In the genomic region with DNA sequence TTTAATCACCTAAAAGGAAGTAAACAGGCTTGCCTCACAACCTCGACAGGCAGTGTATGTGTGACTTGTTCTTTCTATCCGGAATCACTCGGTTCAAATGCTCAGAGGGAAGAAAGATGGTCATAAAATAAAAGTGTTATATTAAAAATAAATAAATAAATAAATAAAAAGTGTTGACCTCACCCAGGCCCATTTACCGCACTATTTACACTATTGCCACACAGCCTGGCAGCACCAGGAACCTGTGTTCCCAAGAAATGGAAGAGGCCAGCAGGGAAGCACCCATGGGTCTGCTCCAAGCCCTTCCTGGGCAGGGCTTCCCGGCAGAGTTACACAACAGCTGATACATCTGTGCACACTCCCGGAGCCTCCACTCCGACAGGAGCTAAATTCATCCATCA, we compare ENCODE assay signal across 10 cellular contexts.
A peak's percentile ranks its signal among the peaks of the same experiment; 100 is the strongest.
DNase-seq lines count a peak whose midpoint lies in the region; ATAC-seq and TF ChIP-seq lines count a peak whose summit lies in the region.
"Had no signal": no experiment of that assay in that cellular context is flagged by ENCODE, and none has a peak within 500 bp of the region (broad histone marks: within the 10 kb centered on the region; RNA-seq: fewer than 3 reads in every experiment).

No MANE protein-coding gene starts in this region.

- DNase-seq in H4 (ENCODE audit: low spot score) = peak; percentile 87
- peak; percentile 73 for DNase-seq in SW480 (ENCODE audit: low spot score)
- DNase-seq in heart left ventricle = peak; percentile 62 to 87 (median 75)
- peak; percentile 86 for DNase-seq in skeletal muscle cell (ENCODE audit: low read depth)
- no peak for DNase-seq in OCI-M2 (lab: John Stamatoyannopoulos, UW; ENCODE audit: unreplicated experiment)
- no peak for DNase-seq in HuH-7.5 (ENCODE audit: low spot score)
- no peak for DNase-seq in CD8-positive, alpha-beta T cell
- DNase-seq: activated CD4-positive, alpha-beta T cell treated with anti-CD3 and anti-CD28 coated beads for 36 hours; stimulated activated CD4-positive, alpha-beta T cell treated with anti-CD3 and anti-CD28 coated beads, Interleukin-4, amount 100 ng/mL, for 24 hours had no signal

- POLR2A ChIA-PET in CD8-positive, alpha-beta T cell (lab: Charles Lee) = no interaction called here

- ATAC-seq in heart left ventricle = peak; percentile 90 to 96 (median 94)
- ATAC-seq in CD8-positive, alpha-beta T cell = no peak
- ATAC-seq in GM18907 (IDR thresholded peaks at IDR 0.05; ENCODE audit: unreplicated experiment) = no peak
- ATAC-seq: activated CD4-positive, alpha-beta T cell treated with anti-CD3 and anti-CD28 coated beads for 36 hours had no signal

- H3K4me3 Mint-ChIP-seq in CD8-positive, alpha-beta T cell = no peak overlapping the region
- H3K4me3 Mint-ChIP-seq: activated CD4-positive, alpha-beta T cell treated with anti-CD3 and anti-CD28 coated beads for 36 hours had no signal

- TF ChIP-seq CTCF in heart left ventricle (IDR thresholded peaks at IDR 0.05) = no peak
- TF ChIP-seq CTCF in CD8-positive, alpha-beta T cell (IDR thresholded peaks at IDR 0.05) = no peak

- no peaks in the 10 kb centered on the region for H3K27me3 ChIP-seq in heart left ventricle
- no peaks in the 10 kb centered on the region for H3K27me3 ChIP-seq in CD8-positive, alpha-beta T cell (ENCODE audit: insufficient read depth, low read length)

- no peaks in the 10 kb centered on the region for H3K36me3 Mint-ChIP-seq in CD8-positive, alpha-beta T cell

- peak overlapping the region in 11 of 12 donors; percentile 42 to 84 (median 68) for H3K27ac ChIP-seq in heart left ventricle
- no peak overlapping the region for H3K27ac ChIP-seq in CD8-positive, alpha-beta T cell (ENCODE audit: low read depth, low read length)

- intact Hi-C loops in heart left ventricle (cut with DNase I) = loop anchor here in 2 of 10 donors (10.0 kb wide), 2 partner anchors 138 to 158 kb away; no protein-coding TSS in a partner anchor
- intact Hi-C loops in CD8-positive, alpha-beta T cell (cut with DNase I, micrococcal nuclease) = no loop called here

- H3K4me3 ChIP-seq in heart left ventricle (peak overlapping the region in 3 of 12 donors; percentile 7 to 26 (median 18)), skeletal muscle cell (ENCODE audit: low read depth, low read length) (no peak overlapping the region)
- H3K4me3 ChIP-seq in CD8-positive, alpha-beta T cell (ENCODE audit: low read depth, low read length) = no peak overlapping the region

- no peak overlapping the region for H3K27ac Mint-ChIP-seq in CD8-positive, alpha-beta T cell
- H3K27ac Mint-ChIP-seq: activated CD4-positive, alpha-beta T cell treated with anti-CD3 and anti-CD28 coated beads for 36 hours had no signal

- no peaks in the 10 kb centered on the region for H3K36me3 ChIP-seq in heart left ventricle
- no peaks in the 10 kb centered on the region for H3K36me3 ChIP-seq in CD8-positive, alpha-beta T cell (ENCODE audit: insufficient read depth, low read length)

- no peak for TF ChIP-seq POLR2A in heart left ventricle (IDR thresholded peaks at IDR 0.05)

- CTCF ChIA-PET in CD8-positive, alpha-beta T cell (lab: Charles Lee) = no interaction called here

- H3K27me3 Mint-ChIP-seq in CD8-positive, alpha-beta T cell (ENCODE audit: low read depth) = no peaks in the 10 kb centered on the region

- no peaks in the 10 kb centered on the region for H3K9me3 Mint-ChIP-seq in CD8-positive, alpha-beta T cell

- H3K4me1 ChIP-seq in heart left ventricle = peaks cover 0 to 48% (median 6%) of the 10 kb centered on the region in 12 donors
- H3K4me1 ChIP-seq in CD8-positive, alpha-beta T cell (ENCODE audit: insufficient read depth, low read length) = no peaks in the 10 kb centered on the region

- WGBS in heart left ventricle, 4 donors = 26 to 37% (median 33%) methylated on average over 7 of the region's 7 CpGs

- peaks cover 10% of the 10 kb centered on the region for H3K4me1 Mint-ChIP-seq in CD8-positive, alpha-beta T cell (ENCODE audit: low read depth)

- H3K9me3 ChIP-seq in heart left ventricle = no peaks in the 10 kb centered on the region
- H3K9me3 ChIP-seq in CD8-positive, alpha-beta T cell (ENCODE audit: low read length) = no peaks in the 10 kb centered on the region

Comparison
In these comparisons a context has a peak if more than half of its experiments do, and no peak if none do; other contexts are left out.
1. DNase-seq: peak in H4 (single experiment), SW480 (single experiment), heart left ventricle (5 of 5) and skeletal muscle cell (single experiment); none in OCI-M2 (single experiment), HuH-7.5 (single experiment) and CD8-positive, alpha-beta T cell (0 of 7).
2. ATAC-seq: peak in heart left ventricle (4 of 4); none in CD8-positive, alpha-beta T cell (single experiment) and GM18907 (single experiment).